Comparison of ENCODE assay signal across 8 cellular contexts in genomic region chr1:151199860-151200581, GRCh38. TPM values are rescaled to one million over a fixed set of nuclear protein-coding genes. Genes with fewer than 3 reads are reported as not detected.
DNase-seq lines count a peak whose midpoint lies in the region; ATAC-seq and TF ChIP-seq lines count a peak whose summit lies in the region.

No MANE protein-coding gene starts in this region.

- peaks cover 4% of the 10 kb centered on the region for H3K36me3 Mint-ChIP-seq in activated T-cell treated with anti-CD3 and anti-CD28 coated beads, Interleukin-2, amount 50 U/mL, for 4 hours (ENCODE audit: insufficient read depth)
- peaks cover 13% of the 10 kb centered on the region for H3K36me3 Mint-ChIP-seq in endothelial cell (ENCODE audit: low read depth, unreplicated experiment)
- peaks cover 13% of the 10 kb centered on the region for H3K36me3 Mint-ChIP-seq in nephron progenitor cell (ENCODE audit: low read depth)

- TF ChIP-seq CTCF in endothelial cell (IDR thresholded peaks at IDR 0.05; ENCODE audit: unreplicated experiment) (no peak), nephron progenitor cell (IDR thresholded peaks at IDR 0.05) (no peak)

- peaks cover 2% of the 10 kb centered on the region for H3K27me3 Mint-ChIP-seq in activated T-cell treated with anti-CD3 and anti-CD28 coated beads, Interleukin-2, amount 50 U/mL, for 4 hours (ENCODE audit: low read depth)
- H3K27me3 Mint-ChIP-seq in endothelial cell (ENCODE audit: unreplicated experiment) (peaks cover 13% of the 10 kb centered on the region), nephron progenitor cell (ENCODE audit: low read depth, poor library complexity) (no peaks in the 10 kb centered on the region)

- ATAC-seq in activated T-cell treated with anti-CD3 and anti-CD28 coated beads, Interleukin-2, amount 50 U/mL, for 4 hours = peak; percentile 27

- peak overlapping the region; percentile 99 for H3K4me3 Mint-ChIP-seq in activated T-cell treated with anti-CD3 and anti-CD28 coated beads, Interleukin-2, amount 50 U/mL, for 4 hours
- H3K4me3 Mint-ChIP-seq in endothelial cell (ENCODE audit: unreplicated experiment) = peak overlapping the region; percentile 99
- H3K4me3 Mint-ChIP-seq in nephron progenitor cell = peak overlapping the region; percentile 99

- peak overlapping the region; percentile 93 for H3K27ac Mint-ChIP-seq in endothelial cell (ENCODE audit: unreplicated experiment)
- H3K27ac Mint-ChIP-seq in nephron progenitor cell = peak overlapping the region; percentile 100

- no peaks in the 10 kb centered on the region for H3K9me3 Mint-ChIP-seq in activated T-cell treated with anti-CD3 and anti-CD28 coated beads, Interleukin-2, amount 50 U/mL, for 4 hours
- H3K9me3 Mint-ChIP-seq in endothelial cell (ENCODE audit: unreplicated experiment) = no peaks in the 10 kb centered on the region
- H3K9me3 Mint-ChIP-seq in nephron progenitor cell = no peaks in the 10 kb centered on the region

- H3K4me1 Mint-ChIP-seq in activated T-cell treated with anti-CD3 and anti-CD28 coated beads, Interleukin-2, amount 50 U/mL, for 4 hours (ENCODE audit: low read depth) = peaks cover 37% of the 10 kb centered on the region
- H3K4me1 Mint-ChIP-seq in endothelial cell (ENCODE audit: unreplicated experiment) (peaks cover 30% of the 10 kb centered on the region), nephron progenitor cell (peaks cover 48% of the 10 kb centered on the region)

- peak; percentile 9 for DNase-seq in activated T-cell treated with anti-CD3 and anti-CD28 coated beads, Interleukin-2, amount 50 U/mL, for 4 hours
- no peak for DNase-seq in activated T-cell treated with anti-CD3 and anti-CD28 coated beads for 4 hours
- peak; percentile 53 for DNase-seq in SW480 (ENCODE audit: low spot score)
- DNase-seq in endothelial cell (ENCODE audit: low spot score) = no peak
- no peak for DNase-seq in nephron progenitor cell
- no peak for DNase-seq in NCI-H1930 (lab: John Stamatoyannopoulos, UW)
- no peak for DNase-seq in NCI-H510A (lab: John Stamatoyannopoulos, UW)
- no peak for DNase-seq in NK-92 treated with Interleukin-12 subunit alpha and Interleukin-12 subunit beta, amount 100 ng/mL, for 24 hours (lab: John Stamatoyannopoulos, UW)

RNA-seq across cellular contexts. Expression of gene PIP5K1A, which starts 1.7 kb away (rescaled TPM):
- total RNA-seq in activated T-cell treated with anti-CD3 and anti-CD28 coated beads, Interleukin-2, amount 50 U/mL, for 4 hours = 100 to 1,000 TPM in 2 of 3 donors, 10 to 100 TPM in 1; 98.5 to 110 (median 100) TPM
- 75.9 TPM for total RNA-seq in endothelial cell (ENCODE audit: unreplicated experiment)

RNA-seq across cellular contexts. Expression of gene VPS72, which starts 10.0 kb away (rescaled TPM):
- 10 to 100 TPM; 72.5 to 81.9 (median 78.1) TPM for total RNA-seq in activated T-cell treated with anti-CD3 and anti-CD28 coated beads, Interleukin-2, amount 50 U/mL, for 4 hours
- total RNA-seq in endothelial cell (ENCODE audit: unreplicated experiment) = 83.5 TPM

RNA-seq across cellular contexts. Expression of gene TMOD4, which starts 24.2 kb away (rescaled TPM):
- 1 to 10 TPM in 2 of 3 donors, under 1 TPM in 1; 0.52 to 2.9 (median 2.3) TPM for total RNA-seq in activated T-cell treated with anti-CD3 and anti-CD28 coated beads, Interleukin-2, amount 50 U/mL, for 4 hours
- total RNA-seq in endothelial cell (ENCODE audit: unreplicated experiment) = 1.1 TPM

RNA-seq across cellular contexts. Expression of gene SCNM1, which starts 34.1 kb away (rescaled TPM):
- total RNA-seq in activated T-cell treated with anti-CD3 and anti-CD28 coated beads, Interleukin-2, amount 50 U/mL, for 4 hours = 10 to 100 TPM; 92.8 to 95.0 (median 93.3) TPM
- 48.3 TPM for total RNA-seq in endothelial cell (ENCODE audit: unreplicated experiment)

RNA-seq across cellular contexts. Expression of gene LYSMD1, which starts 34.3 kb away (rescaled TPM):
- total RNA-seq in activated T-cell treated with anti-CD3 and anti-CD28 coated beads, Interleukin-2, amount 50 U/mL, for 4 hours = 1 to 10 TPM; 3.0 to 4.4 (median 3.5) TPM
- 7.5 TPM for total RNA-seq in endothelial cell (ENCODE audit: unreplicated experiment)

Comparison
In these comparisons a context has a peak if more than half of its experiments do, and no peak if none do; other contexts are left out.
1. DNase-seq: peak in activated T-cell treated with anti-CD3 and anti-CD28 coated beads, Interleukin-2, amount 50 U/mL, for 4 hours (single experiment) and SW480 (single experiment); none in activated T-cell treated with anti-CD3 and anti-CD28 coated beads for 4 hours (single experiment), endothelial cell (single experiment), nephron progenitor cell (single experiment), NCI-H1930 (0 of 2), NCI-H510A (single experiment) and NK-92 treated with Interleukin-12 subunit alpha and Interleukin-12 subunit beta, amount 100 ng/mL, for 24 hours (single experiment).
2. Peak in every context shown above with its lines, with median percentiles within 50 percentile points of each other: H3K4me3 Mint-ChIP-seq.